ENCODE assay signal across 16 cellular contexts in genomic region chr4:85318415-85318814, GRCh38.
"Had no signal": no experiment of that assay in that cellular context is flagged by ENCODE, and none has a peak within 500 bp of the region (broad histone marks: within the 10 kb centered on the region; RNA-seq: fewer than 3 reads in every experiment).

No MANE protein-coding gene starts in this region.

- H3K4me1 Mint-ChIP-seq: activated CD4-positive, alpha-beta T cell treated with anti-CD3 and anti-CD28 coated beads for 36 hours; activated naive CD8-positive, alpha-beta T cell treated with anti-CD3 and anti-CD28 coated beads for 36 hours; nephron had no signal

- H3K9me3 ChIP-seq: lower lobe of right lung, thyroid gland had no signal

- H3K27me3 Mint-ChIP-seq: activated CD4-positive, alpha-beta T cell treated with anti-CD3 and anti-CD28 coated beads for 36 hours; activated naive CD8-positive, alpha-beta T cell treated with anti-CD3 and anti-CD28 coated beads for 36 hours had no signal

- H3K4me1 ChIP-seq: esophagus muscularis mucosa, lower lobe of right lung, right atrium auricular region, thyroid gland had no signal

- H3K27ac ChIP-seq: dorsolateral prefrontal cortex, esophagus muscularis mucosa, lower lobe of right lung, right atrium auricular region, thyroid gland had no signal

- H3K4me3 Mint-ChIP-seq: activated CD4-positive, alpha-beta T cell treated with anti-CD3 and anti-CD28 coated beads for 36 hours; activated naive CD8-positive, alpha-beta T cell treated with anti-CD3 and anti-CD28 coated beads for 36 hours; nephron; WTC11 had no signal

- H3K27me3 ChIP-seq: esophagus muscularis mucosa, right atrium auricular region, thyroid gland had no signal

- ATAC-seq: activated CD4-positive, alpha-beta T cell treated with anti-CD3 and anti-CD28 coated beads for 36 hours; left cardiac atrium; lower lobe of right lung; WTC11 had no signal

- H3K4me3 ChIP-seq: dorsolateral prefrontal cortex, esophagus muscularis mucosa, lower lobe of right lung, right atrium auricular region, thyroid gland had no signal

- H3K27ac Mint-ChIP-seq: activated CD4-positive, alpha-beta T cell treated with anti-CD3 and anti-CD28 coated beads for 36 hours; activated naive CD8-positive, alpha-beta T cell treated with anti-CD3 and anti-CD28 coated beads for 36 hours; nephron; WTC11 had no signal

- H3K36me3 Mint-ChIP-seq: activated naive CD8-positive, alpha-beta T cell treated with anti-CD3 and anti-CD28 coated beads for 36 hours had no signal

- H3K36me3 ChIP-seq: esophagus muscularis mucosa, lower lobe of right lung, right atrium auricular region, thyroid gland had no signal

- DNase-seq: activated CD4-positive, alpha-beta T cell treated with anti-CD3 and anti-CD28 coated beads for 36 hours; activated CD4-positive, alpha-beta T cell treated with anti-CD3 and anti-CD28 coated beads, Interleukin-2, amount 50 U/mL, for 48 hours; activated gamma-delta T cell treated with Interleukin-2 at 50 U/mL for 16 hours; activated naive CD8-positive, alpha-beta T cell treated with anti-CD3 and anti-CD28 coated beads for 36 hours; amniotic stem cell; caudate nucleus; dorsolateral prefrontal cortex; left cardiac atrium; lower lobe of right lung; stimulated activated CD4-positive, alpha-beta T cell treated with anti-CD3 and anti-CD28 coated beads, Interleukin-2, amount 100 ng/mL, for 24 hours; stimulated activated naive CD4-positive, alpha-beta T cell treated with Interleukin-2 at 50 U/mL for 16 hours; thyroid gland had no signal
